In genomic region chr4:169795585-169795984, GRCh38 we compare ENCODE assay signal across 1 cellular context.
TF ChIP-seq lines count a peak whose summit lies in the region.

No MANE protein-coding gene starts in this region.

TF ChIP-seq in WTC11, 78 proteins besides CTCF, POLR2A, EP300 and RAD21 (continued from another document):
- TF ChIP-seq ZNF532 (CRISPR knock-in tag; IDR thresholded peaks at IDR 0.05; ENCODE audit: borderline replicate concordance) (no peak), ZNF121 (CRISPR knock-in tag; IDR thresholded peaks at IDR 0.05) (no peak)
TF ChIP-seq in WTC11: peak in this region for 0.
